In genomic region chr12:121794532-121795028, GRCh38 we compare ENCODE assay signal across 8 cellular contexts. TPM values are rescaled to one million over a fixed set of nuclear protein-coding genes. Genes with fewer than 3 reads are reported as not detected.
DNase-seq lines count a peak whose midpoint lies in the region; ATAC-seq and TF ChIP-seq lines count a peak whose summit lies in the region.

No MANE protein-coding gene starts in this region.

- peak overlapping the region; percentile 76 for H3K56ac ChIP-seq in mesendoderm (ENCODE audit: low read length)

- peaks cover 23% of the 10 kb centered on the region for H3K79me2 ChIP-seq in mesendoderm (ENCODE audit: control insufficient read depth, insufficient read depth, low read length)

- peaks cover 7% of the 10 kb centered on the region for H3K79me1 ChIP-seq in mesendoderm (ENCODE audit: low read length)

- no peak overlapping the region for H4K8ac ChIP-seq in mesendoderm (ENCODE audit: low read depth, low read length)

- H3K9ac ChIP-seq in mesendoderm (ENCODE audit: low read length): peak overlapping the region; percentile 66

- ATAC-seq in GM18505 (IDR thresholded peaks at IDR 0.05; ENCODE audit: unreplicated experiment) (no peak), GM18498 (IDR thresholded peaks at IDR 0.05; ENCODE audit: unreplicated experiment) (no peak)

- H2BK5ac ChIP-seq in mesendoderm (ENCODE audit: low read length): peak overlapping the region; percentile 21

- TF ChIP-seq POLR2A in GM18505 (IDR thresholded peaks at IDR 0.05; ENCODE audit: borderline replicate concordance, extremely low read depth, insufficient read depth, insufficient read length): peak; percentile 16

- H3K23ac ChIP-seq in mesendoderm (ENCODE audit: low read length): no peak overlapping the region

- WGBS in mesendoderm (ENCODE audit: extremely low coverage, insufficient coverage, low lambda C conversion rate): no CpG with 5 or more reads among the region's 13 CpGs

- H3K27ac ChIP-seq in caudate nucleus (ENCODE audit: low read depth, low read length): peak overlapping the region; percentile 77
- H3K27ac ChIP-seq in mesendoderm (ENCODE audit: low read depth, low read length): peak overlapping the region; percentile 13

- no peaks in the 10 kb centered on the region for H3K36me3 ChIP-seq in mesendoderm (ENCODE audit: control insufficient read depth, insufficient read depth, low read length)

- no peak overlapping the region for H4K5ac ChIP-seq in mesendoderm (ENCODE audit: low read length)

- H3K4me2 ChIP-seq in mesendoderm (ENCODE audit: low read length): peak overlapping the region; percentile 42

- H3K27me3 ChIP-seq in mesendoderm (ENCODE audit: insufficient read depth, low read length, poor library complexity): no peaks in the 10 kb centered on the region

- peak; percentile 88 for DNase-seq in NCI-H69 (lab: John Stamatoyannopoulos, UW)
- DNase-seq in caudate nucleus (lab: John Stamatoyannopoulos, UW): peak in 5 of 61 donors; percentile 53 to 69 (median 63)
- DNase-seq in mesendoderm: no peak
- DNase-seq in ureter (ENCODE audit: low spot score): peak; percentile 67
- DNase-seq in Ammon's horn (ENCODE audit: low spot score): no peak
- no peak for DNase-seq in NCI-H526 treated with DMSO at 0.1 percent for 48 hours (lab: John Stamatoyannopoulos, UW)

- H2AK5ac ChIP-seq in mesendoderm (ENCODE audit: low read length): no peak overlapping the region

- no peak overlapping the region for H2BK15ac ChIP-seq in mesendoderm (replicated peaks; ENCODE audit: low read depth)

- peak overlapping the region; percentile 61 for H3K4ac ChIP-seq in mesendoderm (ENCODE audit: low read depth, low read length)

- no peak overlapping the region for H3K18ac ChIP-seq in mesendoderm (ENCODE audit: low read length)

- no peak overlapping the region for H2BK120ac ChIP-seq in mesendoderm (ENCODE audit: low read depth, low read length)

- H3K4me1 ChIP-seq in mesendoderm (ENCODE audit: control insufficient read depth, low read depth, low read length): peaks cover 19% of the 10 kb centered on the region

- H3K4me3 ChIP-seq in mesendoderm (ENCODE audit: low read length): no peak overlapping the region

RNA-seq across cellular contexts. Expression of gene RHOF, which starts 1.1 kb away (rescaled TPM):
- 15.5 TPM for polyA plus RNA-seq in mesendoderm (2013, experiment 1 of 2)
- polyA plus RNA-seq in mesendoderm (2013, experiment 2 of 2): 15.0 TPM
- 20.5 TPM for total RNA-seq in ureter

RNA-seq across cellular contexts. Expression of gene SETD1B, which starts 9.2 kb away (rescaled TPM):
- polyA plus RNA-seq in mesendoderm (2013, experiment 1 of 2): 11.4 TPM
- 11.6 TPM for polyA plus RNA-seq in mesendoderm (2013, experiment 2 of 2)
- total RNA-seq in ureter: 39.8 TPM

Comparison
In these comparisons a context has a peak if more than half of its experiments do, and no peak if none do; other contexts are left out.
1. DNase-seq: peak in NCI-H69 (single experiment) and ureter (single experiment); none in mesendoderm (single experiment), Ammon's horn (single experiment) and NCI-H526 treated with DMSO at 0.1 percent for 48 hours (single experiment).